ENCODE assay signal across 32 cellular contexts in genomic region chr4:145533011-145533410, GRCh38. TPM values are rescaled to one million over a fixed set of nuclear protein-coding genes. Genes with fewer than 3 reads are reported as not detected.
DNase-seq lines count a peak whose midpoint lies in the region; ATAC-seq and TF ChIP-seq lines count a peak whose summit lies in the region.
"Had no signal": no experiment of that assay in that cellular context is flagged by ENCODE, and none has a peak within 500 bp of the region (broad histone marks: within the 10 kb centered on the region; RNA-seq: fewer than 3 reads in every experiment).

No MANE protein-coding gene starts in this region.

- H3K27ac Mint-ChIP-seq in activated T-helper 2 cell treated with anti-CD3 and anti-CD28 coated beads, Interferon-gamma antibody, Interleukin-2, Interleukin-4, amounts not matched to agents 10 μg/mL and 5 μg/mL and 100 μg/mL, durations not matched to agents 14 hours and 24 hours and 36 hours, result no peak overlapping the region
- H3K27ac Mint-ChIP-seq: activated naive CD8-positive, alpha-beta T cell treated with anti-CD3 and anti-CD28 coated beads for 36 hours had no signal

- peaks cover 19% of the 10 kb centered on the region for H3K27me3 Mint-ChIP-seq in activated T-helper 2 cell treated with anti-CD3 and anti-CD28 coated beads, Interferon-gamma antibody, Interleukin-2, Interleukin-4, amounts not matched to agents 10 μg/mL and 5 μg/mL and 100 μg/mL, durations not matched to agents 14 hours and 24 hours and 36 hours (ENCODE audit: low read depth)

- H3K4me1 ChIP-seq in foreskin keratinocyte, result peaks cover 25% of the 10 kb centered on the region
- H3K4me1 ChIP-seq: SJSA1 had no signal

- H3K4me1 Mint-ChIP-seq in activated T-helper 2 cell treated with anti-CD3 and anti-CD28 coated beads, Interferon-gamma antibody, Interleukin-2, Interleukin-4, amounts not matched to agents 10 μg/mL and 5 μg/mL and 100 μg/mL, durations not matched to agents 14 hours and 24 hours and 36 hours (ENCODE audit: low read depth), result peaks cover 7% of the 10 kb centered on the region
- H3K4me1 Mint-ChIP-seq: activated naive CD8-positive, alpha-beta T cell treated with anti-CD3 and anti-CD28 coated beads for 36 hours; central memory CD8-positive, alpha-beta T cell had no signal

- no peaks in the 10 kb centered on the region for H3K9me3 Mint-ChIP-seq in activated T-helper 2 cell treated with anti-CD3 and anti-CD28 coated beads, Interferon-gamma antibody, Interleukin-2, Interleukin-4, amounts not matched to agents 10 μg/mL and 5 μg/mL and 100 μg/mL, durations not matched to agents 14 hours and 24 hours and 36 hours
- H3K9me3 Mint-ChIP-seq: activated naive CD8-positive, alpha-beta T cell treated with anti-CD3 and anti-CD28 coated beads for 36 hours; central memory CD8-positive, alpha-beta T cell had no signal

- no peak overlapping the region for H3K4me3 ChIP-seq in astrocyte of the spinal cord (ENCODE audit: low read depth, low read length)
- H3K4me3 ChIP-seq: esophagus squamous epithelium, gastrocnemius medialis, SJSA1, thyroid gland had no signal

- intact Hi-C loops in activated T-helper 2 cell treated with anti-CD3 and anti-CD28 coated beads, Interferon-gamma antibody, Interleukin-2, Interleukin-4, amounts not matched to agents 10 μg/mL and 5 μg/mL and 100 μg/mL, durations not matched to agents 14 hours and 24 hours and 36 hours (cut with micrococcal nuclease), result no loop called here

- peak overlapping the region; percentile 10 for H3K27ac ChIP-seq in foreskin keratinocyte
- H3K27ac ChIP-seq: neutrophil, SJSA1, thyroid gland had no signal

- H3K27me3 ChIP-seq in foreskin keratinocyte, result no peaks in the 10 kb centered on the region
- H3K27me3 ChIP-seq: esophagus squamous epithelium, gastrocnemius medialis, neutrophil, SJSA1, thyroid gland had no signal

- no peak for TF ChIP-seq CTCF in astrocyte of the spinal cord (IDR thresholded peaks at IDR 0.05; ENCODE audit: low read depth, low read length)
- TF ChIP-seq CTCF in foreskin keratinocyte (conservative IDR thresholded peaks at IDR 0.05), result no peak

- in situ Hi-C loops in astrocyte of the spinal cord (cut with HindIII; ENCODE audit: low sequenced_read_pairs), result no loop called here

- DNase-seq in LHCN-M2 (ENCODE audit: low read depth), result peak; percentile 91
- peak; percentile 4 for DNase-seq in astrocyte of the spinal cord (ENCODE audit: low read depth, low spot score)
- peak; percentile 57 to 63 for DNase-seq in foreskin keratinocyte
- peak; percentile 40 for DNase-seq in renal cortical epithelial cell (ENCODE audit: low read depth)
- DNase-seq in activated T-helper 2 cell treated with anti-CD3 and anti-CD28 coated beads, Interferon-gamma antibody, Interleukin-2, Interleukin-4, amounts not matched to agents 10 μg/mL and 5 μg/mL and 100 μg/mL, durations not matched to agents 14 hours and 24 hours and 36 hours (ENCODE audit: low spot score), result no peak
- no peak for DNase-seq in medulla oblongata (ENCODE audit: extremely low spot score)
- DNase-seq: activated CD4-positive, alpha-beta T cell treated with anti-CD3 and anti-CD28 coated beads, Interleukin-2, amount 50 U/mL, for 1 hour; activated CD4-positive, CD25-positive, alpha-beta regulatory T cell; activated effector memory CD4-positive, alpha-beta T cell treated with anti-CD3 and anti-CD28 coated beads, Interleukin-2, amount 50 U/mL, for 16 hours; activated naive CD8-positive, alpha-beta T cell treated with anti-CD3 and anti-CD28 coated beads for 36 hours; activated T-cell treated with anti-CD3 and anti-CD28 coated beads, Interleukin-2, amount 50 U/mL, for 1 hour; aorta; C1 segment of cervical spinal cord; esophagus squamous epithelium; gastrocnemius medialis; hippocampal formation; Karpas-422; mesendoderm; NCI-H1048; NCI-H1694; NCI-H446 treated with DMSO at 0.1 percent for 48 hours; NCI-H82; stimulated activated CD4-positive, alpha-beta T cell treated with anti-CD3 and anti-CD28 coated beads, Interleukin-4, amount 100 ng/mL, for 1 hour; T-helper 1 cell; thyroid gland had no signal

- H3K4me3 Mint-ChIP-seq in activated T-helper 2 cell treated with anti-CD3 and anti-CD28 coated beads, Interferon-gamma antibody, Interleukin-2, Interleukin-4, amounts not matched to agents 10 μg/mL and 5 μg/mL and 100 μg/mL, durations not matched to agents 14 hours and 24 hours and 36 hours (ENCODE audit: low read depth), result no peak overlapping the region
- H3K4me3 Mint-ChIP-seq: activated naive CD8-positive, alpha-beta T cell treated with anti-CD3 and anti-CD28 coated beads for 36 hours; central memory CD8-positive, alpha-beta T cell had no signal

- ATAC-seq in foreskin keratinocyte, result peak; percentile 93
- no peak for ATAC-seq in HG03354 (IDR thresholded peaks at IDR 0.05; ENCODE audit: poor library complexity, severe bottlenecking, unreplicated experiment)
- ATAC-seq: HCT116, HepG2, sciatic nerve had no signal

- H3K36me3 Mint-ChIP-seq in activated T-helper 2 cell treated with anti-CD3 and anti-CD28 coated beads, Interferon-gamma antibody, Interleukin-2, Interleukin-4, amounts not matched to agents 10 μg/mL and 5 μg/mL and 100 μg/mL, durations not matched to agents 14 hours and 24 hours and 36 hours (ENCODE audit: low read depth), result no peaks in the 10 kb centered on the region
- H3K36me3 Mint-ChIP-seq: activated naive CD8-positive, alpha-beta T cell treated with anti-CD3 and anti-CD28 coated beads for 36 hours had no signal

RNA-seq across cellular contexts. Expression of gene SMAD1, which starts 51.4 kb away (rescaled TPM):
- total RNA-seq in LHCN-M2 (2014; rRNA removed), result 55.5 and 59.9 TPM in 2 replicates
- 7.3 TPM for polyA plus RNA-seq in LHCN-M2 (2012)
- 27.4 and 27.6 TPM in 2 replicates for total RNA-seq in foreskin keratinocyte
- polyA plus RNA-seq in foreskin keratinocyte, result 4.4 and 5.3 TPM in 2 replicates
- total RNA-seq in renal cortical epithelial cell, result 7.5 and 34.7 TPM in 2 replicates
- total RNA-seq in activated T-helper 2 cell treated with anti-CD3 and anti-CD28 coated beads, Interferon-gamma antibody, Interleukin-2, Interleukin-4, amounts not matched to agents 10 μg/mL and 5 μg/mL and 100 μg/mL, durations not matched to agents 14 hours and 24 hours and 36 hours, result 5.8 and 7.5 TPM in 2 replicates

Comparison
In these comparisons a context has a peak if more than half of its experiments do, and no peak if none do; other contexts are left out.
1. DNase-seq: peak in LHCN-M2 (single experiment), astrocyte of the spinal cord (single experiment), foreskin keratinocyte (2 of 2) and renal cortical epithelial cell (single experiment); none in activated T-helper 2 cell treated with anti-CD3 and anti-CD28 coated beads, Interferon-gamma antibody, Interleukin-2, Interleukin-4, amounts not matched to agents 10 μg/mL and 5 μg/mL and 100 μg/mL, durations not matched to agents 14 hours and 24 hours and 36 hours (single experiment) and medulla oblongata (single experiment).